In the genomic region with DNA sequence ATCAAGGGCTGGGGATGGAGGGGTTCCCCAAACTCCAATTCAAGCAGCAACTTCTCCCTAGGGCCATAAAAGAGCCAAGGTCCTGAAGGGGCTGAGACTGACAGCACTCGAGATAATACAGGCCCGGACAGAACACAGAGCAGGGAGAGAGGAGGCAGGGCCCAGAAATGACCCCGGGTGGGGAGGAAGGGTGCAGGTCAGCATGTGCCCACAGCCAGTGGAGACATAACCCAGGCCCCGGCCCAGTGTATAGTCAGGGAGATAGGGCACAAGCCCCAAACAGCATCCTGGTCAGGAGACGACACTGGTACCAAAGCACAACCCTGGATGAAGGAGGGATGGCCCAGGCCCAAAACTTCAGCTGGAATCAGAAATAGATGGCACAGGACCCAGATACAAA, we compare ENCODE assay signal across 33 cellular contexts. TPM values are rescaled to one million over a fixed set of nuclear protein-coding genes. Genes with fewer than 3 reads are reported as not detected.
"Had no signal": no experiment of that assay in that cellular context is flagged by ENCODE, and none has a peak within 500 bp of the region (broad histone marks: within the 10 kb centered on the region; RNA-seq: fewer than 3 reads in every experiment).

No MANE protein-coding gene starts in this region.

- DNase-seq: colonic mucosa; cortex of kidney; effector CD8-positive, alpha-beta T cell; effector memory CD8-positive, alpha-beta T cell; endodermal cell; erythroblast; foreskin keratinocyte; head of caudate nucleus; heart right ventricle; hippocampal formation; left cardiac atrium; left lung; left ventricle myocardium superior; lower lobe of right lung; mesenchymal stem cell; mucosa of descending colon; naive B cell had no signal

- H3K4me1 ChIP-seq: colonic mucosa, foreskin keratinocyte, lower lobe of right lung had no signal

- H3K27me3 Mint-ChIP-seq: dendritic cell treated with granulocyte-macrophage colony-stimulating factor and Interleukin-4, amounts not matched to agents 40 ng/mL and 50 ng/mL, for 4 days had no signal

- H3K27me3 ChIP-seq: colonic mucosa, gastroesophageal sphincter, heart right ventricle had no signal

- H3K9me3 Mint-ChIP-seq: dendritic cell treated with granulocyte-macrophage colony-stimulating factor and Interleukin-4, amounts not matched to agents 40 ng/mL and 50 ng/mL, for 4 days; effector memory CD8-positive, alpha-beta T cell; endodermal cell; mesothelial cell of epicardium; naive B cell had no signal

- H3K36me3 Mint-ChIP-seq: naive B cell had no signal

- H3K27ac ChIP-seq: colonic mucosa, epithelial cell of prostate, foreskin keratinocyte, gastroesophageal sphincter, left lung, lower lobe of right lung had no signal

- H3K4me3 Mint-ChIP-seq: dendritic cell treated with granulocyte-macrophage colony-stimulating factor and Interleukin-4, amounts not matched to agents 40 ng/mL and 50 ng/mL, for 4 days; effector memory CD8-positive, alpha-beta T cell; endodermal cell; mesothelial cell of epicardium; naive B cell had no signal

- FAIRE-seq: endometrium, frontal cortex, islet of Langerhans, keratinocyte had no signal

- H3K4me1 Mint-ChIP-seq: endodermal cell, naive B cell had no signal

- H3K36me3 ChIP-seq: colonic mucosa, heart right ventricle, left lung, lower lobe of right lung had no signal

- ATAC-seq: effector memory CD8-positive, alpha-beta T cell; esophagus mucosa; foreskin keratinocyte; gastroesophageal sphincter; left cardiac atrium; left lung; left ventricle myocardium superior; lower lobe of right lung; mucosa of descending colon had no signal

- H3K27ac Mint-ChIP-seq: dendritic cell treated with granulocyte-macrophage colony-stimulating factor and Interleukin-4, amounts not matched to agents 40 ng/mL and 50 ng/mL, for 4 days; effector memory CD8-positive, alpha-beta T cell; endodermal cell; mesothelial cell of epicardium; naive B cell had no signal

- H3K9me3 ChIP-seq: colonic mucosa, gastroesophageal sphincter, heart right ventricle, left lung, mucosa of descending colon had no signal

- H3K4me3 ChIP-seq: colonic mucosa, gastroesophageal sphincter, heart right ventricle, left lung, lower lobe of right lung, mucosa of descending colon had no signal

RNA-seq across cellular contexts. Expression of a gene that starts 28.6 kb away (rescaled TPM):
- total RNA-seq: dermis microvascular lymphatic vessel endothelial cell, fibroblast of villous mesenchyme, kidney epithelial cell, left lung, lower leg skin, lung microvascular endothelial cell, mesenteric fat pad, mesothelial cell of epicardium had no signal
- polyA plus RNA-seq: fibroblast of lung, keratinocyte had no signal

RNA-seq across cellular contexts. Expression of a gene that starts 47.4 kb away (rescaled TPM):
- total RNA-seq: dermis microvascular lymphatic vessel endothelial cell, fibroblast of villous mesenchyme, lung microvascular endothelial cell had no signal
